17 cellular contexts compared by ENCODE assay signal in genomic region chr18:68723539-68723938, GRCh38. TPM values are rescaled to one million over a fixed set of nuclear protein-coding genes. Genes with fewer than 3 reads are reported as not detected.
DNase-seq lines count a peak whose midpoint lies in the region; ATAC-seq lines count a peak whose summit lies in the region.
"Had no signal": no experiment of that assay in that cellular context is flagged by ENCODE, and none has a peak within 500 bp of the region (broad histone marks: within the 10 kb centered on the region; RNA-seq: fewer than 3 reads in every experiment).

No MANE protein-coding gene starts in this region.

- no peaks in the 10 kb centered on the region for H3K9me3 Mint-ChIP-seq in T-helper 2 cell treated with Interferon-gamma antibody and Interleukin-4, amounts not matched to agents 5 μg/mL and 100 μg/mL, for 36 hours
- H3K9me3 Mint-ChIP-seq in activated naive CD8-positive, alpha-beta T cell treated with anti-CD3 and anti-CD28 coated beads, Interleukin-2, amount 10 ng/mL, durations not matched to agents 7 days and 5 days, result peaks cover 2% of the 10 kb centered on the region
- H3K9me3 Mint-ChIP-seq in naive thymus-derived CD8-positive, alpha-beta T cell, result no peaks in the 10 kb centered on the region
- H3K9me3 Mint-ChIP-seq: CD4-positive, alpha-beta T cell had no signal

- no peaks in the 10 kb centered on the region for H3K36me3 Mint-ChIP-seq in T-helper 2 cell treated with Interferon-gamma antibody and Interleukin-4, amounts not matched to agents 5 μg/mL and 100 μg/mL, for 36 hours (ENCODE audit: low read depth)
- H3K36me3 Mint-ChIP-seq in activated naive CD8-positive, alpha-beta T cell treated with anti-CD3 and anti-CD28 coated beads, Interleukin-2, amount 10 ng/mL, durations not matched to agents 7 days and 5 days, result peaks cover 10% of the 10 kb centered on the region
- H3K36me3 Mint-ChIP-seq in naive thymus-derived CD8-positive, alpha-beta T cell, result peaks cover 0 to 7% (median 0%) of the 10 kb centered on the region in 3 donors

- no peak for ATAC-seq in activated naive CD8-positive, alpha-beta T cell treated with anti-CD3 and anti-CD28 coated beads, Interleukin-2, amount 10 ng/mL, durations not matched to agents 7 days and 5 days (ENCODE audit: low read depth)
- no peak for ATAC-seq in naive thymus-derived CD8-positive, alpha-beta T cell
- ATAC-seq in GM19328 (IDR thresholded peaks at IDR 0.05; ENCODE audit: unreplicated experiment), result no peak
- ATAC-seq in GM19452 (IDR thresholded peaks at IDR 0.05; ENCODE audit: unreplicated experiment), result no peak
- ATAC-seq: HCT116 had no signal

- peaks cover 20% of the 10 kb centered on the region for H3K4me1 Mint-ChIP-seq in T-helper 2 cell treated with Interferon-gamma antibody and Interleukin-4, amounts not matched to agents 5 μg/mL and 100 μg/mL, for 36 hours (ENCODE audit: low read depth)
- peaks cover 11% of the 10 kb centered on the region for H3K4me1 Mint-ChIP-seq in activated naive CD8-positive, alpha-beta T cell treated with anti-CD3 and anti-CD28 coated beads, Interleukin-2, amount 10 ng/mL, durations not matched to agents 7 days and 5 days
- peaks cover 16 to 34% (median 32%) of the 10 kb centered on the region in 4 donors for H3K4me1 Mint-ChIP-seq in naive thymus-derived CD8-positive, alpha-beta T cell

- H3K27ac Mint-ChIP-seq in T-helper 2 cell treated with Interferon-gamma antibody and Interleukin-4, amounts not matched to agents 5 μg/mL and 100 μg/mL, for 36 hours, result no peak overlapping the region
- H3K27ac Mint-ChIP-seq in activated naive CD8-positive, alpha-beta T cell treated with anti-CD3 and anti-CD28 coated beads, Interleukin-2, amount 10 ng/mL, durations not matched to agents 7 days and 5 days, result peak overlapping the region; percentile 1
- H3K27ac Mint-ChIP-seq in naive thymus-derived CD8-positive, alpha-beta T cell, result peak overlapping the region in 6 of 10 donors; percentile 12 to 98 (median 59)

- peaks cover 1% of the 10 kb centered on the region for H3K27me3 Mint-ChIP-seq in T-helper 2 cell treated with Interferon-gamma antibody and Interleukin-4, amounts not matched to agents 5 μg/mL and 100 μg/mL, for 36 hours (ENCODE audit: low read depth)
- H3K27me3 Mint-ChIP-seq in activated naive CD8-positive, alpha-beta T cell treated with anti-CD3 and anti-CD28 coated beads, Interleukin-2, amount 10 ng/mL, durations not matched to agents 7 days and 5 days, result peaks cover under 1% of the 10 kb centered on the region
- peaks cover 0 to 2% (median 0%) of the 10 kb centered on the region in 5 donors for H3K27me3 Mint-ChIP-seq in naive thymus-derived CD8-positive, alpha-beta T cell
- H3K27me3 Mint-ChIP-seq: CD4-positive, alpha-beta T cell had no signal

- H3K4me3 Mint-ChIP-seq in T-helper 2 cell treated with Interferon-gamma antibody and Interleukin-4, amounts not matched to agents 5 μg/mL and 100 μg/mL, for 36 hours, result peak overlapping the region; percentile 0
- H3K4me3 Mint-ChIP-seq in activated naive CD8-positive, alpha-beta T cell treated with anti-CD3 and anti-CD28 coated beads, Interleukin-2, amount 10 ng/mL, durations not matched to agents 7 days and 5 days, result no peak overlapping the region
- peak overlapping the region in 3 of 10 donors; percentile 10 to 29 (median 11) for H3K4me3 Mint-ChIP-seq in naive thymus-derived CD8-positive, alpha-beta T cell

- POLR2A ChIA-PET in activated naive CD8-positive, alpha-beta T cell treated with anti-CD3 and anti-CD28 coated beads, Interleukin-2, amount 10 ng/mL, durations not matched to agents 7 days and 5 days (lab: Charles Lee), result no interaction called here
- POLR2A ChIA-PET in naive thymus-derived CD8-positive, alpha-beta T cell (lab: Charles Lee), result no interaction called here

- DNase-seq in T-helper 2 cell treated with Interferon-gamma antibody and Interleukin-4, amounts not matched to agents 5 μg/mL and 100 μg/mL, for 36 hours (ENCODE audit: low spot score), result no peak
- no peak for DNase-seq in T-helper 2 cell
- peak; percentile 27 for DNase-seq in GF-D8 (lab: John Stamatoyannopoulos, UW)
- DNase-seq in activated naive CD8-positive, alpha-beta T cell treated with anti-CD3 and anti-CD28 coated beads, Interleukin-2, amount 10 ng/mL, durations not matched to agents 7 days and 5 days, result no peak
- no peak for DNase-seq in naive thymus-derived CD8-positive, alpha-beta T cell
- DNase-seq in dedifferentiated amniotic fluid mesenchymal stem cell (ENCODE audit: extremely low spot score), result no peak
- DNase-seq: 8988T; ACHN; Calu3; CD4-positive, alpha-beta T cell; DMS79; GDM1; GM23248; IMR-90 had no signal

RNA-seq across cellular contexts. Expression of gene TMX3, which starts 8.6 kb away (rescaled TPM):
- 10 to 100 TPM; 65.3 to 68.1 TPM for total RNA-seq in activated naive CD8-positive, alpha-beta T cell treated with anti-CD3 and anti-CD28 coated beads, Interleukin-2, amount 10 ng/mL, durations not matched to agents 7 days and 5 days
- total RNA-seq in naive thymus-derived CD8-positive, alpha-beta T cell, result 10 to 100 TPM; 66.6 to 72.4 TPM
- 10 to 100 TPM; 13.0 to 18.5 (median 17.7) TPM for polyA plus RNA-seq in naive thymus-derived CD8-positive, alpha-beta T cell
